ENCODE assay signal across 8 cellular contexts in genomic region chr15:42920281-42921048, GRCh38. TPM values are rescaled to one million over a fixed set of nuclear protein-coding genes. Genes with fewer than 3 reads are reported as not detected.
DNase-seq lines count a peak whose midpoint lies in the region; TF ChIP-seq lines count a peak whose summit lies in the region.

Gene TTBK2, minus strand, starts transcription at chr15:42920778. Its CDS starts 42,161 bp downstream, at chr15:42878617.

- no CpG with 5 or more reads among the region's 75 CpGs for WGBS in H9 (ENCODE audit: extremely low coverage, insufficient read length, low lambda C conversion rate)
- whole genome bisulfite sequencing in stomach, 5 donors, result 0 to 1% (median 0%) methylated on average over 30 to 75 of the region's 75 CpGs

- H2BK15ac ChIP-seq in H9 (ENCODE audit: low read depth, low read length), result no peak within 1 kb of the TSS

- H3K79me1 ChIP-seq in H9 (ENCODE audit: insufficient read depth, low read depth, low read length, poor library complexity, severe bottlenecking), result peaks cover 3% of the 10 kb centered on the region

- H3K4me3 Mint-ChIP-seq in H9, result peak within 1 kb of the TSS; percentile 93 to 95

- H3K27ac ChIP-seq in H9 (ENCODE audit: insufficient read length, low read depth, low read length) (no peak within 1 kb of the TSS), neural cell (ENCODE audit: low read length) (peak within 1 kb of the TSS; percentile 79), stomach (peak within 1 kb of the TSS; percentile 81 to 95 (median 89))

- H2BK12ac ChIP-seq in H9 (ENCODE audit: insufficient read length, low read depth, low read length), result no peak within 1 kb of the TSS

- H3K23me2 ChIP-seq in H9 (ENCODE audit: insufficient read length, low read depth, low read length, poor library complexity, severe bottlenecking), result peaks cover 4% of the 10 kb centered on the region

- intact Hi-C loops in stomach (cut with DNase I; ENCODE audit: low total_unique reads), result loop anchor here (10.0 kb wide), 1 partner anchor 186 kb away; the partner anchor contains the start of gene CDAN1

- TF ChIP-seq EP300 in neural cell (conservative IDR thresholded peaks at IDR 0.05; ENCODE audit: poor library complexity, severe bottlenecking) (peak; percentile 15), stomach (IDR thresholded peaks at IDR 0.05) (no peak)

- H3K56ac ChIP-seq in H9 (ENCODE audit: insufficient read length, low read depth, low read length), result no peak within 1 kb of the TSS

- H3K36me3 Mint-ChIP-seq in H9 (ENCODE audit: insufficient read depth in 1 of 3, low read depth in 3 of 3), result no peaks in the 10 kb centered on the region

- no peak within 1 kb of the TSS for H3T11ph ChIP-seq in H9 (ENCODE audit: low read length)

- H3K4me1 ChIP-seq in H9 (ENCODE audit: insufficient read depth, low read length), result no peaks in the 10 kb centered on the region
- H3K4me1 ChIP-seq in stomach, result peaks cover 8 to 34% (median 20%) of the 10 kb centered on the region in 4 donors

- H3F3A ChIP-seq in neural cell (ENCODE audit: insufficient read depth, low read length, poor library complexity, severe bottlenecking), result no peaks in the 10 kb centered on the region

- no peak within 1 kb of the TSS for H3K14ac ChIP-seq in H9 (ENCODE audit: insufficient read depth, low read length)

- H4K8ac ChIP-seq in H9 (replicated peaks; ENCODE audit: insufficient read length, low read depth, low read length), result no peak within 1 kb of the TSS

- H3K79me2 ChIP-seq in H9 (ENCODE audit: insufficient read depth, low read length) (no peaks in the 10 kb centered on the region), neural cell (replicated peaks; ENCODE audit: insufficient read depth, low read length) (peaks cover 32% of the 10 kb centered on the region)

- H3K36me3 ChIP-seq in MG63 (no peaks in the 10 kb centered on the region; the same call in 1 of the 2 replicates), neural cell (ENCODE audit: insufficient read depth, low read length) (no peaks in the 10 kb centered on the region), stomach (no peaks in the 10 kb centered on the region)

- H3K4me2 ChIP-seq in H9 (ENCODE audit: insufficient read depth, insufficient read length, low read length) (peak within 1 kb of the TSS; percentile 86), neural cell (ENCODE audit: low read length) (peak within 1 kb of the TSS; percentile 76)

- TF ChIP-seq CTCF in H9 (conservative IDR thresholded peaks at IDR 0.05) (no peak), fibroblast of villous mesenchyme (IDR thresholded peaks at IDR 0.05; ENCODE audit: insufficient read depth, low read depth, low read length) (no peak), neural cell (IDR thresholded peaks at IDR 0.05; ENCODE audit: poor library complexity, severe bottlenecking) (peak; percentile 73), stomach (IDR thresholded peaks at IDR 0.05) (peak in 1 of 7 experiments; percentile 39)

- no peak within 1 kb of the TSS for H4K91ac ChIP-seq in H9 (ENCODE audit: insufficient read length, low read depth, low read length)

- no peaks in the 10 kb centered on the region for H3K9me3 ChIP-seq in H9 (ENCODE audit: control insufficient read depth, low read depth, low read length)
- H3K9me3 ChIP-seq in MG63, result no peaks in the 10 kb centered on the region
- H3K9me3 ChIP-seq in neural cell (ENCODE audit: low read length), result no peaks in the 10 kb centered on the region
- H3K9me3 ChIP-seq in stomach, result no peaks in the 10 kb centered on the region

- no peak within 1 kb of the TSS for H3K18ac ChIP-seq in H9 (ENCODE audit: insufficient read length, low read depth, low read length)

- DNase-seq in ELR (ENCODE audit: low read depth) (peak; percentile 99), H9 (peak; percentile 99), MG63 (peak; percentile 96), SHP77 treated with DMSO at 0.1 percent for 48 hours (lab: John Stamatoyannopoulos, UW) (peak; percentile 99), activated gamma-delta T cell (lab: John Stamatoyannopoulos, UW) (peak; percentile 77), fibroblast of villous mesenchyme (ENCODE audit: low read depth) (peak; percentile 99), stomach (peak; percentile 98)

- no peaks in the 10 kb centered on the region for H3K9me3 Mint-ChIP-seq in H9

- peaks cover 14 to 19% of the 10 kb centered on the region in 2 experiments for H3K4me1 Mint-ChIP-seq in H9

- no peak within 1 kb of the TSS for H2BK5ac ChIP-seq in H9 (ENCODE audit: insufficient read length, low read length)

- no peak within 1 kb of the TSS for H2AK5ac ChIP-seq in H9 (ENCODE audit: insufficient read length, low read length)

- H2AFZ ChIP-seq in H9 (ENCODE audit: low read length) (no peak within 1 kb of the TSS), neural cell (ENCODE audit: low read depth, low read length) (peak within 1 kb of the TSS; percentile 77)

- H3K9ac ChIP-seq in H9 (ENCODE audit: extremely low read depth, insufficient read length, low read length) (peak within 1 kb of the TSS; percentile 57), neural cell (ENCODE audit: low read length) (peak within 1 kb of the TSS; percentile 78)

- H3K9me2 ChIP-seq in neural cell (ENCODE audit: insufficient read depth, low read length), result no peaks in the 10 kb centered on the region

- H3K27me3 Mint-ChIP-seq in H9 (ENCODE audit: low read depth), result peaks cover 12% of the 10 kb centered on the region

- H3K23ac ChIP-seq in H9 (ENCODE audit: insufficient read length, low read depth, low read length), result no peak within 1 kb of the TSS

- no peak within 1 kb of the TSS for H3K4ac ChIP-seq in H9 (ENCODE audit: low read depth, low read length)

- no peaks in the 10 kb centered on the region for H3K27me3 ChIP-seq in H9 (ENCODE audit: insufficient read depth, low read length)
- no peaks in the 10 kb centered on the region for H3K27me3 ChIP-seq in MG63
- H3K27me3 ChIP-seq in neural cell (ENCODE audit: insufficient read depth, low read depth, low read length), result no peaks in the 10 kb centered on the region
- H3K27me3 ChIP-seq in stomach, result no peaks in the 10 kb centered on the region

- no peak for TF ChIP-seq RAD21 in neural cell (conservative IDR thresholded peaks at IDR 0.05)

- no peak within 1 kb of the TSS for H2BK20ac ChIP-seq in H9 (ENCODE audit: low read depth, low read length, poor library complexity, severe bottlenecking)

- no peak within 1 kb of the TSS for H4K5ac ChIP-seq in H9 (ENCODE audit: insufficient read length, low read depth, low read length)

- H4K20me1 ChIP-seq in H9 (ENCODE audit: control insufficient read depth, insufficient read depth, insufficient read length) (no peaks in the 10 kb centered on the region), neural cell (ENCODE audit: insufficient read depth) (no peaks in the 10 kb centered on the region)

- H2BK120ac ChIP-seq in H9 (ENCODE audit: low read depth, low read length, poor library complexity, severe bottlenecking), result no peak within 1 kb of the TSS

- peak within 1 kb of the TSS in 2 of 3 experiments; percentile 72 to 90; a peak in 6 of 7 replicates for H3K27ac Mint-ChIP-seq in H9

- H3K4me3 ChIP-seq in MG63 (peak within 1 kb of the TSS; percentile 92), fibroblast of villous mesenchyme (ENCODE audit: low read depth, low read length) (peak within 1 kb of the TSS; percentile 83), neural cell (ENCODE audit: low read length) (peak within 1 kb of the TSS; percentile 80), stomach (peak within 1 kb of the TSS; percentile 73 to 100 (median 96))

- peak in 1 of 4 donors; percentile 7 for TF ChIP-seq POLR2A in stomach (IDR thresholded peaks at IDR 0.05)

TF ChIP-seq in neural cell, 6 proteins besides CTCF, POLR2A, EP300 and RAD21:
- TF ChIP-seq TAF1 (IDR thresholded peaks at IDR 0.05; ENCODE audit: low read depth) (no peak), POLR2AphosphoS5 (IDR thresholded peaks at IDR 0.05) (peak; percentile 87), REST (IDR thresholded peaks at IDR 0.05; ENCODE audit: borderline replicate concordance) (peak; percentile 49), SMC3 (conservative IDR thresholded peaks at IDR 0.05; ENCODE audit: poor library complexity) (no peak), EZH2 (IDR thresholded peaks at IDR 0.05; ENCODE audit: borderline replicate concordance, insufficient read depth, low read length, poor library complexity, severe bottlenecking) (no peak), MXI1 (conservative IDR thresholded peaks at IDR 0.05; ENCODE audit: poor library complexity, severe bottlenecking) (peak; percentile 50)
TF ChIP-seq in neural cell: peak in this region for 3.

RNA-seq across cellular contexts. Expression of gene TTBK2, which starts in this region (rescaled TPM):
- 10.6 and 13.0 TPM in 2 replicates for total RNA-seq in H9 (2021)
- 2.4 and 4.8 TPM in 2 replicates for total RNA-seq in MG63 (2014; rRNA removed; shearing (Covaris generic); ENCODE audit: low replicate concordance)
- 10.0 and 17.3 TPM in 2 replicates for total RNA-seq in fibroblast of villous mesenchyme
- polyA plus RNA-seq in neural cell, result 15.2 TPM in 2 replicates
- 44.1 and 58.1 TPM in 2 replicates for polyA minus RNA-seq in neural cell
- total RNA-seq in stomach, result 10 to 100 TPM in 3 of 5 donors, 1 to 10 TPM in 2; 7.0 to 15.6 (median 11.6) TPM
- 1 to 10 TPM; 1.2 to 1.7 (median 1.6) TPM for polyA plus RNA-seq in stomach
